Comparison of ENCODE assay signal across 8 cellular contexts in genomic region chr19:49441210-49441959, GRCh38. TPM values are rescaled to one million over a fixed set of nuclear protein-coding genes. Genes with fewer than 3 reads are reported as not detected.
DNase-seq lines count a peak whose midpoint lies in the region; ATAC-seq and TF ChIP-seq lines count a peak whose summit lies in the region.
"Had no signal": no experiment of that assay in that cellular context is flagged by ENCODE, and none has a peak within 500 bp of the region (broad histone marks: within the 10 kb centered on the region; RNA-seq: fewer than 3 reads in every experiment).

Gene SLC17A7, minus strand, starts transcription at chr19:49441527. Its CDS starts 148 bp downstream, at chr19:49441379.

- no peak within 1 kb of the TSS for H2BK12ac ChIP-seq in mesenchymal stem cell (ENCODE audit: low read length in 2 of 2)

- DNase-seq in GM23248 (peak; percentile 45), mesenchymal stem cell (peak; percentile 39), type B pancreatic cell (ENCODE audit: extremely low spot score, unreplicated experiment) (no peak), NOMO-1 (lab: John Stamatoyannopoulos, UW; ENCODE audit: unreplicated experiment in 2 of 2) (no peak)

- H4K91ac ChIP-seq in mesenchymal stem cell (ENCODE audit: low read length): no peak within 1 kb of the TSS

- no peak within 1 kb of the TSS for H3K18ac ChIP-seq in mesenchymal stem cell (ENCODE audit: low read depth in 1 of 2, low read length in 2 of 2)

- H3K27me3 ChIP-seq in GM23248 (replicated peaks; ENCODE audit: insufficient read depth): peaks cover 35% of the 10 kb centered on the region
- H3K27me3 ChIP-seq in OCI-LY3 (ENCODE audit: low read depth, low read length): peaks cover 48% of the 10 kb centered on the region
- peaks cover 54 to 60% of the 10 kb centered on the region in 2 experiments for H3K27me3 ChIP-seq in mesenchymal stem cell (ENCODE audit: control insufficient read depth in 1 of 2, insufficient read depth in 1 of 2, low read length in 2 of 2)

- peaks cover 72% of the 10 kb centered on the region for H3K27me3 Mint-ChIP-seq in brain
- H3K27me3 Mint-ChIP-seq in type B pancreatic cell: peaks cover 63% of the 10 kb centered on the region

- in situ Hi-C loops in GM23248 (cut with MboI): no loop called here

- peaks cover 0 to 12% (median 0%) of the 10 kb centered on the region in 5 experiments for H3K9me3 Mint-ChIP-seq in brain
- H3K9me3 Mint-ChIP-seq in type B pancreatic cell: no peaks in the 10 kb centered on the region

- H3K36me3 Mint-ChIP-seq in brain: no peaks in the 10 kb centered on the region
- H3K36me3 Mint-ChIP-seq in type B pancreatic cell: no peaks in the 10 kb centered on the region

- TF ChIP-seq CTCF in OCI-LY3 (IDR thresholded peaks at IDR 0.05; ENCODE audit: low read depth, low read length) (no peak), brain (conservative IDR thresholded peaks at IDR 0.05) (no peak), type B pancreatic cell (conservative IDR thresholded peaks at IDR 0.05) (peak; percentile 17)

- no peak within 1 kb of the TSS for H4K8ac ChIP-seq in mesenchymal stem cell (ENCODE audit: low read length)

- peaks cover 13% of the 10 kb centered on the region for H3F3A ChIP-seq in GM23248 (ENCODE audit: insufficient read depth)

- WGBS in GM23248 (ENCODE audit: low coverage in 1 of 2, low lambda C conversion rate in 2 of 2, missing lambda C conversion rate in 2 of 2), 2 experiments: 3 to 6% methylated on average over 17 to 27 of the region's 56 CpGs
- WGBS in mesenchymal stem cell: 3% methylated on average over 43 of the region's 56 CpGs

- H3K36me3 ChIP-seq in GM23248 (ENCODE audit: low read depth) (no peaks in the 10 kb centered on the region), OCI-LY3 (replicated peaks; ENCODE audit: low read depth, low read length) (peaks cover 2% of the 10 kb centered on the region), mesenchymal stem cell (ENCODE audit: control insufficient read depth in 1 of 2, insufficient read depth in 2 of 2, low read depth in 1 of 2, low read length in 2 of 2) (peaks cover 0 to 6% of the 10 kb centered on the region in 2 experiments)

- no peak within 1 kb of the TSS for H2BK120ac ChIP-seq in mesenchymal stem cell (ENCODE audit: low read depth, low read length)

- H3K23ac ChIP-seq in mesenchymal stem cell (ENCODE audit: low read length in 2 of 2): no peak within 1 kb of the TSS

- H3K4me2 ChIP-seq in GM23248 (ENCODE audit: unreplicated experiment) (peak within 1 kb of the TSS; percentile 37), OCI-LY3 (ENCODE audit: low read length) (peak within 1 kb of the TSS; percentile 74), mesenchymal stem cell (ENCODE audit: low read length, poor library complexity, severe bottlenecking) (peak within 1 kb of the TSS; percentile 59)

- H2BK15ac ChIP-seq in mesenchymal stem cell (ENCODE audit: low read depth, poor library complexity, severe bottlenecking): no peak within 1 kb of the TSS

- H3K4me3 Mint-ChIP-seq in brain (peak within 1 kb of the TSS; percentile 85 to 95 (median 89)), type B pancreatic cell (peak within 1 kb of the TSS; percentile 88)

- H2BK5ac ChIP-seq in mesenchymal stem cell (ENCODE audit: low read depth, low read length, poor library complexity, severe bottlenecking): no peak within 1 kb of the TSS

- no peak within 1 kb of the TSS for H3K9ac ChIP-seq in GM23248
- peak within 1 kb of the TSS; percentile 66; the same call in 1 of the 2 replicates for H3K9ac ChIP-seq in OCI-LY3 (ENCODE audit: low read length)
- no peak within 1 kb of the TSS for H3K9ac ChIP-seq in mesenchymal stem cell (ENCODE audit: low read length)

- H2AFZ ChIP-seq in GM23248 (peak within 1 kb of the TSS; percentile 91), OCI-LY3 (ENCODE audit: low read depth, low read length) (no peak within 1 kb of the TSS), mesenchymal stem cell (ENCODE audit: low read depth, low read length) (no peak within 1 kb of the TSS)

- no peak for ATAC-seq in GM19463 (IDR thresholded peaks at IDR 0.05; ENCODE audit: unreplicated experiment)
- ATAC-seq: left colon had no signal

- no peaks in the 10 kb centered on the region for H3K9me2 ChIP-seq in GM23248 (ENCODE audit: insufficient read depth)

- peak within 1 kb of the TSS; percentile 66 to 100 (median 91) for H3K27ac Mint-ChIP-seq in brain
- peak within 1 kb of the TSS; percentile 52 for H3K27ac Mint-ChIP-seq in type B pancreatic cell

- H4K20me1 ChIP-seq in GM23248 (ENCODE audit: insufficient read depth) (no peaks in the 10 kb centered on the region), OCI-LY3 (ENCODE audit: insufficient read depth, low read length) (no peaks in the 10 kb centered on the region)

- no peak within 1 kb of the TSS for H3K4ac ChIP-seq in mesenchymal stem cell (ENCODE audit: low read depth in 1 of 2, low read length in 2 of 2)

- H3K79me1 ChIP-seq in mesenchymal stem cell (replicated peaks; ENCODE audit: low read length, poor library complexity, severe bottlenecking): no peaks in the 10 kb centered on the region

- H3K4me3 ChIP-seq in GM23248: peak within 1 kb of the TSS; percentile 82; the same call in 1 of the 2 replicates
- peak within 1 kb of the TSS; percentile 82 for H3K4me3 ChIP-seq in OCI-LY3 (ENCODE audit: low read length)
- no peak within 1 kb of the TSS for H3K4me3 ChIP-seq in mesenchymal stem cell (ENCODE audit: insufficient read depth in 1 of 2, low read depth in 1 of 2, low read length in 2 of 2)

- peaks cover 43% of the 10 kb centered on the region for H3K4me1 Mint-ChIP-seq in brain
- peaks cover 15% of the 10 kb centered on the region for H3K4me1 Mint-ChIP-seq in type B pancreatic cell (ENCODE audit: unreplicated experiment)

- H3K14ac ChIP-seq in mesenchymal stem cell (ENCODE audit: low read length in 2 of 2): no peak within 1 kb of the TSS

- no peak within 1 kb of the TSS for H2AK5ac ChIP-seq in mesenchymal stem cell (ENCODE audit: low read length, severe bottlenecking)

- H3K9me3 ChIP-seq in GM23248 (ENCODE audit: low read depth): no peaks in the 10 kb centered on the region
- no peaks in the 10 kb centered on the region for H3K9me3 ChIP-seq in OCI-LY3 (ENCODE audit: insufficient read depth, low read length)
- no peaks in the 10 kb centered on the region for H3K9me3 ChIP-seq in mesenchymal stem cell (ENCODE audit: control insufficient read depth, low read length)

- H3K79me2 ChIP-seq in GM23248 (ENCODE audit: insufficient read depth) (no peaks in the 10 kb centered on the region), OCI-LY3 (ENCODE audit: low read length) (no peaks in the 10 kb centered on the region)

- no peaks in the 10 kb centered on the region for H3K4me1 ChIP-seq in GM23248 (ENCODE audit: insufficient read depth)
- peaks cover 4% of the 10 kb centered on the region; the same call in 1 of the 2 replicates for H3K4me1 ChIP-seq in OCI-LY3 (ENCODE audit: low read length)
- peaks cover 13% of the 10 kb centered on the region for H3K4me1 ChIP-seq in mesenchymal stem cell (ENCODE audit: control insufficient read depth, insufficient read depth, low read depth, low read length)

- no peak within 1 kb of the TSS for H3K27ac ChIP-seq in GM23248
- H3K27ac ChIP-seq in OCI-LY3 (ENCODE audit: low read length): no peak within 1 kb of the TSS
- no peak within 1 kb of the TSS for H3K27ac ChIP-seq in mesenchymal stem cell (ENCODE audit: low read length, poor library complexity, severe bottlenecking)

RNA-seq across cellular contexts. Expression of gene SLC17A7, which starts in this region (rescaled TPM):
- total RNA-seq in GM23248 (2014; rRNA removed; shearing (Covaris generic)): not detected in 2 replicates
- not detected in 2 replicates for polyA plus RNA-seq in GM23248 (2016; fragmentation: Nextera tagmentation; extraction: Ambion mirVana)
- 132 TPM for polyA plus RNA-seq in brain (ENCODE audit: insufficient read depth, low read depth, low replicate concordance)
- polyA plus RNA-seq in mesenchymal stem cell (2013, experiment 1 of 2): 0.66 TPM
- 0.63 TPM for polyA plus RNA-seq in mesenchymal stem cell (2013, experiment 2 of 2)
- 0.19 TPM in 1 of 2 replicates, not detected in the other for total RNA-seq in type B pancreatic cell (ENCODE audit: low replicate concordance)

Comparison
In these comparisons a context has a peak if more than half of its experiments do, and no peak if none do; other contexts are left out.
1. RNA of gene SLC17A7 (polyA plus RNA-seq): 132 TPM in brain (single experiment); not detected in GM23248; every median in the first group is over 100 times any median in the second.
2. Peak in DNase-seq, H3K4me3 ChIP-seq and H3K4me2 ChIP-seq in GM23248; RNA of the gene not detected or under 1 TPM.
3. Peak in every context shown above with its lines, with median percentiles within 50 percentile points of each other: H3K4me2 ChIP-seq.